7 cellular contexts compared by ENCODE assay signal in genomic region chr16:30775131-30775380, GRCh38. TPM values are rescaled to one million over a fixed set of nuclear protein-coding genes. Genes with fewer than 3 reads are reported as not detected.
DNase-seq lines count a peak whose midpoint lies in the region; ATAC-seq, FAIRE-seq and TF ChIP-seq lines count a peak whose summit lies in the region.

No MANE protein-coding gene starts in this region.

- peaks cover 30% of the 10 kb centered on the region for H3K36me3 Mint-ChIP-seq in activated naive CD8-positive, alpha-beta T cell treated with anti-CD3 and anti-CD28 coated beads, Interleukin-2, amount 50 U/mL, for 24 hours (ENCODE audit: low read depth)

- no peak for DNase-seq in activated naive CD8-positive, alpha-beta T cell treated with anti-CD3 and anti-CD28 coated beads, Interleukin-2, amount 50 U/mL, for 24 hours
- DNase-seq in kidney (no peak), left colon (no peak), D341Med (ENCODE audit: low spot score) (no peak), omental fat pad (ENCODE audit: low spot score) (no peak)

- no peaks in the 10 kb centered on the region for H3K27me3 Mint-ChIP-seq in activated naive CD8-positive, alpha-beta T cell treated with anti-CD3 and anti-CD28 coated beads, Interleukin-2, amount 50 U/mL, for 24 hours

- H3K4me3 ChIP-seq in kidney (ENCODE audit: low read length in 2 of 2) (peak overlapping the region; percentile 66 to 75), stomach smooth muscle (ENCODE audit: low read length in 2 of 2) (peak overlapping the region; percentile 84 to 89)

- H3K4me3 Mint-ChIP-seq in activated naive CD8-positive, alpha-beta T cell treated with anti-CD3 and anti-CD28 coated beads, Interleukin-2, amount 50 U/mL, for 24 hours = peak overlapping the region; percentile 93

- no peaks in the 10 kb centered on the region for H3K9me3 Mint-ChIP-seq in activated naive CD8-positive, alpha-beta T cell treated with anti-CD3 and anti-CD28 coated beads, Interleukin-2, amount 50 U/mL, for 24 hours

- intact Hi-C loops in kidney (cut with DNase I) (no loop called here), left colon (cut with DNase I, micrococcal nuclease) (no loop called here)

- ATAC-seq in HG02678 (IDR thresholded peaks at IDR 0.05; ENCODE audit: unreplicated experiment) (peak; percentile 7), left colon (no peak), omental fat pad (ENCODE audit: low FRiP score) (no peak)
- no peak for ATAC-seq in activated naive CD8-positive, alpha-beta T cell treated with anti-CD3 and anti-CD28 coated beads, Interleukin-2, amount 50 U/mL, for 24 hours

- H3K27me3 ChIP-seq in stomach smooth muscle (ENCODE audit: control insufficient read depth in 1 of 2, insufficient read depth in 2 of 2, low read length in 2 of 2) = no peaks in the 10 kb centered on the region

- TF ChIP-seq CTCF in kidney (IDR thresholded peaks at IDR 0.05; ENCODE audit: borderline replicate concordance, extremely low read depth, insufficient read depth) (no peak), omental fat pad (IDR thresholded peaks at IDR 0.05) (no peak)

- no peaks in the 10 kb centered on the region for H3K9me3 ChIP-seq in kidney (ENCODE audit: control insufficient read depth in 1 of 2, low read length in 2 of 2)
- no peaks in the 10 kb centered on the region for H3K9me3 ChIP-seq in stomach smooth muscle (ENCODE audit: control insufficient read depth in 2 of 2, low read length in 2 of 2)

- H3K36me3 ChIP-seq in kidney (ENCODE audit: control insufficient read depth in 1 of 2, insufficient read depth in 2 of 2, low read length in 2 of 2) (peaks cover 18 to 31% of the 10 kb centered on the region in 2 donors), stomach smooth muscle (ENCODE audit: control insufficient read depth in 2 of 2, insufficient read depth in 2 of 2, low read length in 2 of 2) (peaks cover 22 to 32% of the 10 kb centered on the region in 2 donors)

- H3K9ac ChIP-seq in kidney (ENCODE audit: low read length in 2 of 2) = peak overlapping the region in 1 of 2 donors; percentile 53
- H3K9ac ChIP-seq in stomach smooth muscle (ENCODE audit: low read length in 2 of 2) = peak overlapping the region; percentile 64 to 81

- H3K27ac Mint-ChIP-seq in activated naive CD8-positive, alpha-beta T cell treated with anti-CD3 and anti-CD28 coated beads, Interleukin-2, amount 50 U/mL, for 24 hours = peak overlapping the region; percentile 97

- peaks cover 25% of the 10 kb centered on the region for H3K4me1 Mint-ChIP-seq in activated naive CD8-positive, alpha-beta T cell treated with anti-CD3 and anti-CD28 coated beads, Interleukin-2, amount 50 U/mL, for 24 hours

- FAIRE-seq in kidney (lab: Jason Lieb, UNC) = no peak

- H3K27ac ChIP-seq in kidney (ENCODE audit: low read depth in 2 of 2, low read length in 2 of 2) (peak overlapping the region; percentile 37 to 72), stomach smooth muscle (ENCODE audit: low read length) (peak overlapping the region; percentile 81)

- H3K4me1 ChIP-seq in kidney (ENCODE audit: control insufficient read depth in 1 of 2, insufficient read depth in 1 of 2, low read depth in 1 of 2, low read length in 2 of 2) (peaks cover 0 to 10% of the 10 kb centered on the region in 2 donors), stomach smooth muscle (ENCODE audit: control insufficient read depth, insufficient read depth, low read length) (peaks cover 25% of the 10 kb centered on the region)

RNA-seq across cellular contexts. Expression of gene ZNF629, which starts 11.9 kb away (rescaled TPM):
- 19.8 TPM for total RNA-seq in kidney
- polyA plus RNA-seq in kidney (ENCODE audit: insufficient read depth, low read depth, low replicate concordance) = 8.1 TPM
- 10 to 100 TPM; 12.3 to 15.2 TPM for total RNA-seq in left colon
- 10 to 100 TPM in 2 of 4 donors, 1 to 10 TPM in 2; 8.7 to 15.0 (median 11.5) TPM for total RNA-seq in omental fat pad

RNA-seq across cellular contexts. Expression of gene RNF40, which starts 12.9 kb away (rescaled TPM):
- total RNA-seq in kidney = 109 TPM
- 74.3 TPM for polyA plus RNA-seq in kidney (ENCODE audit: insufficient read depth, low read depth, low replicate concordance)
- total RNA-seq in left colon = 10 to 100 TPM; 82.9 to 99.8 TPM
- total RNA-seq in omental fat pad = 10 to 100 TPM; 53.9 to 77.7 (median 69.5) TPM

RNA-seq across cellular contexts. Expression of gene CFAP119, which starts 13.2 kb away (rescaled TPM):
- total RNA-seq in kidney (12.2 TPM), left colon (1 to 10 TPM; 5.9 to 7.8 TPM), omental fat pad (1 to 10 TPM; 1.4 to 4.8 (median 2.5) TPM)
- polyA plus RNA-seq in kidney (ENCODE audit: insufficient read depth, low read depth, low replicate concordance) = 13.5 TPM

RNA-seq across cellular contexts. Expression of gene PHKG2, which starts 26.8 kb away (rescaled TPM):
- total RNA-seq in kidney = 27.8 TPM
- polyA plus RNA-seq in kidney (ENCODE audit: insufficient read depth, low read depth, low replicate concordance) = 34.9 TPM
- total RNA-seq in left colon = 10 to 100 TPM; 38.0 to 42.8 TPM
- 10 to 100 TPM; 25.2 to 34.0 (median 29.4) TPM for total RNA-seq in omental fat pad
